12 cellular contexts compared by ENCODE assay signal in genomic region chr18:58997811-58998337, GRCh38.
A peak's percentile ranks its signal among the peaks of the same experiment; 100 is the strongest.
DNase-seq lines count a peak whose midpoint lies in the region; ATAC-seq and TF ChIP-seq lines count a peak whose summit lies in the region.
"Had no signal": no experiment of that assay in that cellular context is flagged by ENCODE, and none has a peak within 500 bp of the region (broad histone marks: within the 10 kb centered on the region; RNA-seq: fewer than 3 reads in every experiment).

No MANE protein-coding gene starts in this region.

- H2BK120ac ChIP-seq in neuronal stem cell (ENCODE audit: low read depth, low read length) = no peak overlapping the region

- H3K36me3 ChIP-seq in ACC112 (ENCODE audit: insufficient read depth, low read length) (no peaks in the 10 kb centered on the region), OCI-LY7 (ENCODE audit: insufficient read depth, low read length) (no peaks in the 10 kb centered on the region), mucosa of descending colon (ENCODE audit: low read depth) (no peaks in the 10 kb centered on the region), neuronal stem cell (replicated peaks in 1 of 2; ENCODE audit: control insufficient read depth in 2 of 2, insufficient read depth in 2 of 2, low read length in 2 of 2) (no peaks in the 10 kb centered on the region)

- no peak overlapping the region for H3K9ac ChIP-seq in neuronal stem cell (ENCODE audit: low read depth, low read length, poor library complexity)

- no peaks in the 10 kb centered on the region; the same call in 1 of the 2 replicates for H3K9me3 Mint-ChIP-seq in WTC11
- H3K9me3 Mint-ChIP-seq: natural killer cell had no signal

- no peaks in the 10 kb centered on the region for H3K9me2 ChIP-seq in OCI-LY7 (ENCODE audit: insufficient read depth, low read length)

- CTCF ChIA-PET in OCI-LY7 (lab: Charles Lee; ENCODE audit: unreplicated experiment) = no interaction called here
- CTCF ChIA-PET in WTC11 (lab: Charles Lee) = no interaction called here

- H2BK12ac ChIP-seq in neuronal stem cell (ENCODE audit: low read length) = no peak overlapping the region

- no CpG with 5 or more reads among the region's 4 CpGs for WGBS in neuronal stem cell (ENCODE audit: extremely low coverage in 2 of 2, insufficient read length in 2 of 2, insufficient replicate concordance in 1 of 2), 2 donors

- H3K27me3 ChIP-seq in ACC112 (ENCODE audit: insufficient read depth, low read length) = no peaks in the 10 kb centered on the region
- H3K27me3 ChIP-seq in neuronal stem cell (ENCODE audit: control insufficient read depth in 3 of 3, insufficient read depth in 3 of 3, low read depth in 1 of 3, low read length in 3 of 3) = no peaks in the 10 kb centered on the region

- H4K91ac ChIP-seq in neuronal stem cell (ENCODE audit: low read depth, low read length, poor library complexity) = no peak overlapping the region

- H3K4me2 ChIP-seq in OCI-LY7 (ENCODE audit: low read length) (peak overlapping the region; percentile 83; the same call in 1 of the 2 replicates), neuronal stem cell (ENCODE audit: insufficient read depth, low read length, poor library complexity, severe bottlenecking) (no peak overlapping the region)

- no peak overlapping the region for H3K23ac ChIP-seq in neuronal stem cell (ENCODE audit: low read depth, low read length, poor library complexity)

- no peak overlapping the region for H3K14ac ChIP-seq in neuronal stem cell (ENCODE audit: low read length)

- no peak overlapping the region for H2AK5ac ChIP-seq in neuronal stem cell (ENCODE audit: low read depth, low read length)

- H3K4me3 Mint-ChIP-seq in WTC11 = no peak overlapping the region
- H3K4me3 Mint-ChIP-seq: natural killer cell had no signal

- H2BK15ac ChIP-seq in neuronal stem cell (ENCODE audit: low read length) = no peak overlapping the region

- H4K8ac ChIP-seq in neuronal stem cell (ENCODE audit: low read depth, low read length) = no peak overlapping the region

- intact Hi-C loops in OCI-LY7 (cut with micrococcal nuclease; ENCODE audit: unreplicated experiment) = no loop called here
- intact Hi-C loops in mucosa of descending colon (cut with DNase I, micrococcal nuclease) = no loop called here

- no TSS peak for BruUV-seq in OCI-LY7 (replicated peaks; lab: Mats Ljungman, UMichigan)

- no peaks in the 10 kb centered on the region for H3K27me3 Mint-ChIP-seq in WTC11 (ENCODE audit: low read depth)
- H3K27me3 Mint-ChIP-seq: B cell had no signal

- no peak overlapping the region for H2AFZ ChIP-seq in ACC112 (ENCODE audit: low read length, unreplicated experiment)
- H2AFZ ChIP-seq in OCI-LY7 (ENCODE audit: low read length) = 0 out of 2 replicates have a peak overlapping the region, but pooled peaks have one; percentile 78
- no peak overlapping the region for H2AFZ ChIP-seq in neuronal stem cell (ENCODE audit: low read length)

- POLR2A ChIA-PET in OCI-LY7 (lab: Charles Lee) = interaction anchor here (0.7 kb wide), 2 partner anchors 52 to 133 kb away, joined by 3 read pairs; partner anchors contain the start of gene ZNF532
- POLR2A ChIA-PET in WTC11 (lab: Charles Lee) = no interaction called here

- no peaks in the 10 kb centered on the region for H3K36me3 Mint-ChIP-seq in WTC11
- H3K36me3 Mint-ChIP-seq: natural killer cell had no signal

- no peak overlapping the region for H3K4ac ChIP-seq in neuronal stem cell (ENCODE audit: low read length)

- no peak for DNase-seq in OCI-LY7 (ENCODE audit: low spot score)
- DNase-seq in epithelial cell of prostate (ENCODE audit: low read depth, low spot score) = no peak
- no peak for DNase-seq in mucosa of descending colon
- DNase-seq in neuronal stem cell (ENCODE audit: low spot score) = no peak
- no peak for DNase-seq in ureter (ENCODE audit: low spot score)
- DNase-seq in WTC11 (ENCODE audit: low spot score) = no peak
- DNase-seq in NCI-H2081 treated with DMSO at 0.1 percent for 48 hours (lab: John Stamatoyannopoulos, UW) = no peak
- DNase-seq: erythroblast, natural killer cell, NCI-H526 treated with DMSO at 0.1 percent for 48 hours had no signal

- no peak overlapping the region for H3K18ac ChIP-seq in neuronal stem cell (ENCODE audit: low read length)

- H3K4me3 ChIP-seq in ACC112 (ENCODE audit: low read depth, low read length) (peak overlapping the region; percentile 64), OCI-LY7 (ENCODE audit: low read depth, low read length, poor library complexity, severe bottlenecking) (no peak overlapping the region), mucosa of descending colon (no peak overlapping the region), neuronal stem cell (ENCODE audit: low read length in 2 of 2) (no peak overlapping the region)

- H3K79me2 ChIP-seq in ACC112 (ENCODE audit: control insufficient read depth, insufficient read depth, low read length, unreplicated experiment) (no peaks in the 10 kb centered on the region), OCI-LY7 (ENCODE audit: insufficient read depth, low read depth, low read length) (no peaks in the 10 kb centered on the region)

- no peaks in the 10 kb centered on the region for H3K79me1 ChIP-seq in neuronal stem cell (ENCODE audit: low read depth, low read length)

- H3K4me1 ChIP-seq in ACC112 (ENCODE audit: control insufficient read depth, insufficient read depth, low read length, unreplicated experiment) (peaks cover 52% of the 10 kb centered on the region), OCI-LY7 (ENCODE audit: insufficient read depth, low read length, poor library complexity, severe bottlenecking) (peaks cover 15% of the 10 kb centered on the region), mucosa of descending colon (ENCODE audit: low read depth) (no peaks in the 10 kb centered on the region), neuronal stem cell (ENCODE audit: control insufficient read depth in 2 of 2, insufficient read depth in 1 of 2, low read depth in 1 of 2, low read length in 2 of 2) (peaks cover 3 to 7% of the 10 kb centered on the region in 2 donors)

- H3K9me3 ChIP-seq in OCI-LY7 (ENCODE audit: low read length) = no peaks in the 10 kb centered on the region
- H3K9me3 ChIP-seq in mucosa of descending colon = no peaks in the 10 kb centered on the region
- no peaks in the 10 kb centered on the region for H3K9me3 ChIP-seq in neuronal stem cell (replicated peaks in 1 of 2; ENCODE audit: control insufficient read depth in 2 of 2, insufficient read depth in 1 of 2, low read depth in 1 of 2, low read length in 2 of 2)

- no peaks in the 10 kb centered on the region for H4K20me1 ChIP-seq in OCI-LY7 (ENCODE audit: insufficient read depth, low read length)

- no peak overlapping the region for H2BK5ac ChIP-seq in neuronal stem cell (ENCODE audit: low read length)

- no peak for TF ChIP-seq CTCF in OCI-LY7 (conservative IDR thresholded peaks at IDR 0.05; ENCODE audit: low read length)
- no peak for TF ChIP-seq CTCF in mucosa of descending colon (IDR thresholded peaks at IDR 0.05)
- TF ChIP-seq CTCF in WTC11 (IDR thresholded peaks at IDR 0.05) = no peak

- H3K27ac Mint-ChIP-seq in WTC11 = no peak overlapping the region
- H3K27ac Mint-ChIP-seq: B cell, natural killer cell had no signal

- peak overlapping the region; percentile 98 for H3K27ac ChIP-seq in ACC112 (ENCODE audit: low read depth, low read length)
- H3K27ac ChIP-seq in OCI-LY7 (ENCODE audit: low read depth, low read length, poor library complexity, severe bottlenecking) = no peak overlapping the region
- peak overlapping the region; percentile 55 for H3K27ac ChIP-seq in epithelial cell of prostate
- H3K27ac ChIP-seq in neuronal stem cell (replicated peaks; ENCODE audit: low read length) = no peak overlapping the region

- H3K4me1 Mint-ChIP-seq in WTC11 = peaks cover 27% of the 10 kb centered on the region
- H3K4me1 Mint-ChIP-seq: natural killer cell had no signal

- ATAC-seq in mucosa of descending colon (peak; percentile 24), WTC11 (no peak)
- ATAC-seq: natural killer cell had no signal

TF ChIP-seq in WTC11, 78 proteins besides CTCF, POLR2A, EP300 and RAD21 (continues in another document):
- no peak for TF ChIP-seq CBFB (CRISPR knock-in tag; IDR thresholded peaks at IDR 0.05; ENCODE audit: low read depth)
- TF ChIP-seq, protein P1, sequence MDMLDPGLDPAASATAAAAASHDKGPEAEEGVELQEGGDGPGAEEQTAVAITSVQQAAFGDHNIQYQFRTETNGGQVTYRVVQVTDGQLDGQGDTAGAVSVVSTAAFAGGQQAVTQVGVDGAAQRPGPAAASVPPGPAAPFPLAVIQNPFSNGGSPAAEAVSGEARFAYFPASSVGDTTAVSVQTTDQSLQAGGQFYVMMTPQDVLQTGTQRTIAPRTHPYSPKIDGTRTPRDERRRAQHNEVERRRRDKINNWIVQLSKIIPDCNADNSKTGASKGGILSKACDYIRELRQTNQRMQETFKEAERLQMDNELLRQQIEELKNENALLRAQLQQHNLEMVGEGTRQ (CRISPR knock-in tag; IDR thresholded peaks at IDR 0.05) = no peak
- no peak for TF ChIP-seq OVOL2 (CRISPR knock-in tag; IDR thresholded peaks at IDR 0.05; ENCODE audit: borderline replicate concordance)
- no peak for TF ChIP-seq ERG (CRISPR knock-in tag; IDR thresholded peaks at IDR 0.05)
- TF ChIP-seq ELF4 (CRISPR knock-in tag; IDR thresholded peaks at IDR 0.05; ENCODE audit: low read depth) = no peak
- no peak for TF ChIP-seq JAZF1 (CRISPR knock-in tag; IDR thresholded peaks at IDR 0.05)
- TF ChIP-seq, protein P2, sequence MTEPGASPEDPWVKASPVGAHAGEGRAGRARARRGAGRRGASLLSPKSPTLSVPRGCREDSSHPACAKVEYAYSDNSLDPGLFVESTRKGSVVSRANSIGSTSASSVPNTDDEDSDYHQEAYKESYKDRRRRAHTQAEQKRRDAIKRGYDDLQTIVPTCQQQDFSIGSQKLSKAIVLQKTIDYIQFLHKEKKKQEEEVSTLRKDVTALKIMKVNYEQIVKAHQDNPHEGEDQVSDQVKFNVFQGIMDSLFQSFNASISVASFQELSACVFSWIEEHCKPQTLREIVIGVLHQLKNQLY (CRISPR knock-in tag; IDR thresholded peaks at IDR 0.05) = no peak

Comparison
In these comparisons a context has a peak if more than half of its experiments do, and no peak if none do; other contexts are left out.
1. H3K27ac ChIP-seq: peak in ACC112 (single experiment) and epithelial cell of prostate (single experiment); none in OCI-LY7 (single experiment) and neuronal stem cell (single experiment).